In the genomic region with DNA sequence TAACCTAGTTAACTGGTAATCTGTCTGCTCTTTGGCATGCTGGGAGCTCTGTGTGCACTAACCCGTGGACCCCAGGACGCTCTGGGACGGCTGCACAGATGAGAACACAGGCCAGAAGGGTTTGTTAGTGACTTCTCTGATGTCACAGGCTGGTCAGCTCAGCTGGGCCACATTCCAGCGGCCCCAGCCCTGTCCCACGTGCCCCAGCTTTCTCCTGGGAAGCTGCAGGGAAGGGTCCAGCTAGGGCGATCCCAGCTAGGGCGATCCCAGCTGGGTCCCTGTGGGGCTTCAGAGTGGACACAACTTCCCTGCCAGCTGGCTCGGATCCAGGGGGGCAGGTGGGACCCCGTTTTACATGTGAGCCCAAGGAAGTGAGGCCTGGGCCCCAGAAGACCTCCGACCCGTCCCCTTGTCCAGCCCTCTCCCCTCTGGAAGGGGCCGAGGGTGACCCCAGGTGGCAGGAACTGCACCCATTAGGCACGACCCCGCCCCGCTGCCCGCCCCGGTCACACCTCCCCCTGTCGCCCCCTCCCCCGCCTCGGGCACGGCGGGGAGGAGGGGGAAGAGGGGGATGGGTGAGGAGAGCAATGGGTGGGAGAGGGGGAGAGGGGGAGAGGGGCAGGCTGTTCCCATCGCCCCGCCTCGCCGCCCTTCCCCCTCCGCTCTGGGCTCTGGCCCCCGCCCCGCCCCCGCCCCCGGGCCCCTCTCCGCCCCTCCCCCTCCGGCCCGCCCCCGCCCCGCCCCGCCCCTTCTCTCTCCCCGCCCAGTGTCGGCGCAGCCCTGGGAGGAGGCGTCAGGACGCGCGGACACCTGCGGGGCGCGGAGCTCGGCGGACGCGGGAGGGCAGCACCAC, we compare ENCODE assay signal across 8 cellular contexts.
DNase-seq lines count a peak whose midpoint lies in the region; ATAC-seq and TF ChIP-seq lines count a peak whose summit lies in the region.

No MANE protein-coding gene starts in this region.

- no peaks in the 10 kb centered on the region for H3K9me3 ChIP-seq in OCI-LY7 (ENCODE audit: low read length)
- H3K9me3 ChIP-seq in duodenal mucosa (ENCODE audit: control insufficient read depth in 1 of 2, low read length in 2 of 2), result no peaks in the 10 kb centered on the region
- no peaks in the 10 kb centered on the region for H3K9me3 ChIP-seq in mucosa of descending colon

- CTCF ChIA-PET in OCI-LY7 (lab: Charles Lee; ENCODE audit: unreplicated experiment), result interaction anchor here (0.6 kb wide), 1 partner anchor 19 kb away, joined by 3 read pairs; no protein-coding TSS in a partner anchor

- ATAC-seq in HG03095 (IDR thresholded peaks at IDR 0.05; ENCODE audit: unreplicated experiment) (peak; percentile 49), mucosa of descending colon (peak; percentile 78), GM21528 (IDR thresholded peaks at IDR 0.05; ENCODE audit: low FRiP score, unreplicated experiment) (no peak), HG02938 (IDR thresholded peaks at IDR 0.05; ENCODE audit: unreplicated experiment) (no peak)

- H3K4me1 ChIP-seq in OCI-LY7 (ENCODE audit: insufficient read depth, low read length, poor library complexity, severe bottlenecking) (peaks cover 6% of the 10 kb centered on the region), duodenal mucosa (ENCODE audit: control insufficient read depth in 1 of 2, insufficient read depth in 2 of 2, low read length in 2 of 2) (peaks cover 20 to 30% of the 10 kb centered on the region in 2 donors), mucosa of descending colon (ENCODE audit: low read depth) (peaks cover 18% of the 10 kb centered on the region)

- H3K36me3 ChIP-seq in OCI-LY7 (ENCODE audit: insufficient read depth, low read length) (no peaks in the 10 kb centered on the region), duodenal mucosa (ENCODE audit: control insufficient read depth in 1 of 2, insufficient read depth in 2 of 2, low read length in 2 of 2) (no peaks in the 10 kb centered on the region), mucosa of descending colon (ENCODE audit: low read depth) (no peaks in the 10 kb centered on the region)

- POLR2A ChIA-PET in OCI-LY7 (lab: Charles Lee), result no interaction called here

- H3K79me2 ChIP-seq in OCI-LY7 (ENCODE audit: insufficient read depth, low read depth, low read length), result no peaks in the 10 kb centered on the region

- no TSS peak for BruUV-seq in OCI-LY7 (replicated peaks; lab: Mats Ljungman, UMichigan)

- H3K27ac ChIP-seq in OCI-LY7 (ENCODE audit: low read depth, low read length, poor library complexity, severe bottlenecking) (no peak overlapping the region), duodenal mucosa (ENCODE audit: low read depth, low read length) (peak overlapping the region; percentile 66)

- no peak overlapping the region for H3K4me3 ChIP-seq in OCI-LY7 (ENCODE audit: low read depth, low read length, poor library complexity, severe bottlenecking)
- H3K4me3 ChIP-seq in duodenal mucosa (ENCODE audit: low read depth in 1 of 2, low read length in 2 of 2), result peak overlapping the region; percentile 8 to 40
- H3K4me3 ChIP-seq in mucosa of descending colon, result no peak overlapping the region

- H4K20me1 ChIP-seq in OCI-LY7 (ENCODE audit: insufficient read depth, low read length), result no peaks in the 10 kb centered on the region

- peak overlapping the region; percentile 32; the same call in 1 of the 2 replicates for H3K4me2 ChIP-seq in OCI-LY7 (ENCODE audit: low read length)

- peak overlapping the region in 1 of 2 donors; percentile 39 for H3K9ac ChIP-seq in duodenal mucosa (ENCODE audit: low read depth in 1 of 2, low read length in 2 of 2)

- peaks cover 14 to 18% of the 10 kb centered on the region in 2 donors for H3K27me3 ChIP-seq in duodenal mucosa (ENCODE audit: control insufficient read depth in 1 of 2, insufficient read depth in 2 of 2, low read length in 2 of 2)

- no peak for TF ChIP-seq CTCF in OCI-LY7 (conservative IDR thresholded peaks at IDR 0.05; ENCODE audit: low read length)
- no peak for TF ChIP-seq CTCF in mucosa of descending colon (IDR thresholded peaks at IDR 0.05)

- DNase-seq in SIG-M5 treated with dmso at 0.1 percent for 504 hours (lab: John Stamatoyannopoulos, UW; ENCODE audit: unreplicated experiment), result peak; percentile 9
- no peak for DNase-seq in SIG-M5 (lab: John Stamatoyannopoulos, UW)
- DNase-seq in OCI-LY7 (ENCODE audit: low spot score), result no peak
- peak; percentile 48 to 72 (median 68) for DNase-seq in mucosa of descending colon

- intact Hi-C loops in OCI-LY7 (cut with micrococcal nuclease; ENCODE audit: unreplicated experiment), result no loop called here
- intact Hi-C loops in mucosa of descending colon (cut with DNase I, micrococcal nuclease), result no loop called here

- no peaks in the 10 kb centered on the region for H3K9me2 ChIP-seq in OCI-LY7 (ENCODE audit: insufficient read depth, low read length)

- no peak overlapping the region for H2AFZ ChIP-seq in OCI-LY7 (ENCODE audit: low read length)

Comparison
In these comparisons a context has a peak if more than half of its experiments do, and no peak if none do; other contexts are left out.
1. DNase-seq: peak in SIG-M5 treated with dmso at 0.1 percent for 504 hours (single experiment) and mucosa of descending colon (3 of 3); none in SIG-M5 (single experiment) and OCI-LY7 (single experiment).
2. ATAC-seq: peak in HG03095 (single experiment) and mucosa of descending colon (single experiment); none in GM21528 (single experiment) and HG02938 (single experiment).
3. H3K4me3 ChIP-seq: peak in duodenal mucosa (2 of 2); none in OCI-LY7 (single experiment) and mucosa of descending colon (single experiment).